In the genomic region with DNA sequence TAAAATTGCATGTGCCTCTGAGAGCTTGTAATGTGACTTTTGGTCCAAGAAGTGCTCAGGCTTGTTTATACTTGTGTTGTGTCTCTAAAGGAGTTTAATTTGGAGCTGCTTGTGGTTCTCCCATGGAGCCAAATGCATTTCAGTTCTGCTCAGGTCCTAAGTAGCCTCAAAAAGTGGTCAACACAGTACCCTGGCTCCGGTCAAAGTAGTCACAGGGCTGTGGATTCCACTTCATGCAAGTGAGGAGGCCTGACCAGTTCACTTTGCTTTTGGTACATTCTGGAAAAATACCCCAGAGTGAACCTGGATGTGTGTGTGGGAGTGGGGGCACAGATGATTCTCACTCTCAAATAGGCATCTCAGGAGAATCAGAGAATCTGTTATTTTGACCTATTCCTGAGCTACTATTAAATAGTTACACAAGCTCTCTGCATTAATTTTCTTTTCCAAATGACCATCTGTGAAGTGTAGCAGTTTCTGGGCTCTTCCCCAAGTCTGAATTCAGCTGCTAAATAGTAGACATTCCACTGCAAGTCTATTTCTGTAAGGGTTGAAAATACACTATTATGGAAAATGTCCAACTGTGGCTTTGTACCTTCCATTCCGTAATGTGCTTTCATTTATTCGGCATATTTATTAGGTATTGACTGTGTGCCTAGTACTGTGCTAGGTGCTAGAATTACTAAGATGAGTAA, we compare ENCODE assay signal across 13 cellular contexts. TPM values are rescaled to one million over a fixed set of nuclear protein-coding genes. Genes with fewer than 3 reads are reported as not detected.
DNase-seq lines count a peak whose midpoint lies in the region; ATAC-seq and TF ChIP-seq lines count a peak whose summit lies in the region.
"Had no signal": no experiment of that assay in that cellular context is flagged by ENCODE, and none has a peak within 500 bp of the region (broad histone marks: within the 10 kb centered on the region; RNA-seq: fewer than 3 reads in every experiment).

No MANE protein-coding gene starts in this region.

- no peaks in the 10 kb centered on the region for H3K27me3 Mint-ChIP-seq in T-helper 2 cell treated with Interferon-gamma antibody and Interleukin-4, amounts not matched to agents 5 μg/mL and 100 μg/mL, for 36 hours (ENCODE audit: low read depth)
- H3K27me3 Mint-ChIP-seq: activated CD4-positive, alpha-beta T cell treated with anti-CD3 and anti-CD28 coated beads for 36 hours; activated T-helper 17 cell treated with anti-CD3 and anti-CD28 coated beads, Interleukin-2, amount 50 U/mL, for 72 hours; B cell had no signal

- no peak overlapping the region for H3K27ac Mint-ChIP-seq in T-helper 2 cell treated with Interferon-gamma antibody and Interleukin-4, amounts not matched to agents 5 μg/mL and 100 μg/mL, for 36 hours
- H3K27ac Mint-ChIP-seq: activated CD4-positive, alpha-beta T cell treated with anti-CD3 and anti-CD28 coated beads for 36 hours; activated T-helper 17 cell treated with anti-CD3 and anti-CD28 coated beads, Interleukin-2, amount 50 U/mL, for 72 hours; B cell had no signal

- H3K4me3 Mint-ChIP-seq in T-helper 2 cell treated with Interferon-gamma antibody and Interleukin-4, amounts not matched to agents 5 μg/mL and 100 μg/mL, for 36 hours = no peak overlapping the region
- H3K4me3 Mint-ChIP-seq: activated CD4-positive, alpha-beta T cell treated with anti-CD3 and anti-CD28 coated beads for 36 hours; activated T-helper 17 cell treated with anti-CD3 and anti-CD28 coated beads, Interleukin-2, amount 50 U/mL, for 72 hours; B cell had no signal

- H3K27ac ChIP-seq in caudate nucleus (ENCODE audit: low read depth, low read length) = peak overlapping the region; percentile 85
- peak overlapping the region; percentile 84 for H3K27ac ChIP-seq in left ventricle myocardium inferior (replicated peaks)
- H3K27ac ChIP-seq in rectal smooth muscle tissue (ENCODE audit: low read depth, low read length) = peak overlapping the region; percentile 30

- no peaks in the 10 kb centered on the region for H3K9me3 ChIP-seq in left ventricle myocardium inferior (replicated peaks)

- no peaks in the 10 kb centered on the region for H3K9me3 Mint-ChIP-seq in T-helper 2 cell treated with Interferon-gamma antibody and Interleukin-4, amounts not matched to agents 5 μg/mL and 100 μg/mL, for 36 hours
- H3K9me3 Mint-ChIP-seq: activated T-helper 17 cell treated with anti-CD3 and anti-CD28 coated beads, Interleukin-2, amount 50 U/mL, for 72 hours had no signal

- no peaks in the 10 kb centered on the region for H3K27me3 ChIP-seq in left ventricle myocardium inferior (ENCODE audit: low read depth)
- H3K27me3 ChIP-seq in rectal smooth muscle tissue (ENCODE audit: control insufficient read depth, insufficient read depth, low read length) = no peaks in the 10 kb centered on the region

- ATAC-seq in HG03565 (IDR thresholded peaks at IDR 0.05; ENCODE audit: unreplicated experiment) = no peak
- ATAC-seq in GM18870 (IDR thresholded peaks at IDR 0.05; ENCODE audit: unreplicated experiment) = no peak
- ATAC-seq: activated CD4-positive, alpha-beta T cell treated with anti-CD3 and anti-CD28 coated beads for 36 hours; activated T-helper 17 cell treated with anti-CD3 and anti-CD28 coated beads, Interleukin-2, amount 50 U/mL, for 72 hours had no signal

- peak; percentile 36 for DNase-seq in AG08396 (ENCODE audit: low spot score)
- DNase-seq in caudate nucleus (lab: John Stamatoyannopoulos, UW) = peak in 8 of 61 donors; percentile 1 to 50 (median 6)
- DNase-seq in left ventricle myocardium inferior = no peak
- no peak for DNase-seq in T-helper 2 cell treated with Interferon-gamma antibody and Interleukin-4, amounts not matched to agents 5 μg/mL and 100 μg/mL, for 36 hours (ENCODE audit: low spot score)
- no peak for DNase-seq in NCI-H1694 treated with DMSO at 0.1 percent for 48 hours (lab: John Stamatoyannopoulos, UW)
- DNase-seq: activated CD4-positive, alpha-beta T cell treated with anti-CD3 and anti-CD28 coated beads for 36 hours; cortex of kidney; NCI-H1417 treated with DMSO at 0.1 percent for 48 hours had no signal

- H3K36me3 Mint-ChIP-seq in T-helper 2 cell treated with Interferon-gamma antibody and Interleukin-4, amounts not matched to agents 5 μg/mL and 100 μg/mL, for 36 hours (ENCODE audit: low read depth) = peaks cover 15% of the 10 kb centered on the region

- TF ChIP-seq CTCF in left ventricle myocardium inferior (IDR thresholded peaks at IDR 0.05; ENCODE audit: borderline replicate concordance) = no peak

- H3K4me1 ChIP-seq in left ventricle myocardium inferior (peaks cover 54% of the 10 kb centered on the region), rectal smooth muscle tissue (ENCODE audit: control insufficient read depth, insufficient read depth, low read length) (peaks cover 20% of the 10 kb centered on the region)

- no peak overlapping the region for H3K9ac ChIP-seq in rectal smooth muscle tissue (ENCODE audit: low read length)

- no peaks in the 10 kb centered on the region for H3K4me1 Mint-ChIP-seq in T-helper 2 cell treated with Interferon-gamma antibody and Interleukin-4, amounts not matched to agents 5 μg/mL and 100 μg/mL, for 36 hours (ENCODE audit: low read depth)
- H3K4me1 Mint-ChIP-seq: activated CD4-positive, alpha-beta T cell treated with anti-CD3 and anti-CD28 coated beads for 36 hours; activated T-helper 17 cell treated with anti-CD3 and anti-CD28 coated beads, Interleukin-2, amount 50 U/mL, for 72 hours had no signal

- H3K36me3 ChIP-seq in left ventricle myocardium inferior (peaks cover 44% of the 10 kb centered on the region), rectal smooth muscle tissue (ENCODE audit: control insufficient read depth, insufficient read depth, low read length) (peaks cover 16% of the 10 kb centered on the region)

- intact Hi-C loops in left ventricle myocardium inferior (cut with micrococcal nuclease) = no loop called here

- H3K4me3 ChIP-seq in left ventricle myocardium inferior (no peak overlapping the region), rectal smooth muscle tissue (ENCODE audit: low read length) (no peak overlapping the region)

RNA-seq across cellular contexts. Expression of a gene that starts 31.7 kb away (rescaled TPM):
- 18.8 TPM for total RNA-seq in left ventricle myocardium inferior

RNA-seq across cellular contexts. Expression of a gene that starts 43.5 kb away (rescaled TPM):
- total RNA-seq in left ventricle myocardium inferior = 14.6 TPM

Comparison
In these comparisons a context has a peak if more than half of its experiments do, and no peak if none do; other contexts are left out.
1. H3K27ac ChIP-seq: peak in every context shown above with its lines; median percentile 85 in caudate nucleus; 84 in left ventricle myocardium inferior; 30 in rectal smooth muscle tissue.